ENCODE assay signal across 11 cellular contexts in the genomic region with DNA sequence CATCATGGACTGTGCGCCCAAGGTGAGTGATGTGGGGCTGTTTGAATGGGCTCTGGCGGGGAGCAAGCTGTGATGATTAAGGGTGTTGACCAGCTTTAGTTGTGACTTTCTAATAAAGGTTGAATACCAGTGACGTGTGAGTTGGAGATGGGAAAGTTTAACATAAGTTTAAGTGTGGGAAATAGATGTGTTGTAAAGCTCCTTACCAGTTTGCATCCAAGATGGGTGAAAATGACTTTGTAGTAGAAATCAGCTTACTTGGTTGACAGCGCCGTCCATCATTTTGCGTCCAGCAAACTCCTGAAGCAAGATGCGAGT. TPM values are rescaled to one million over a fixed set of nuclear protein-coding genes. Genes with fewer than 3 reads are reported as not detected.
DNase-seq lines count a peak whose midpoint lies in the region; ATAC-seq and TF ChIP-seq lines count a peak whose summit lies in the region.
"Had no signal": no experiment of that assay in that cellular context is flagged by ENCODE, and none has a peak within 500 bp of the region (broad histone marks: within the 10 kb centered on the region; RNA-seq: fewer than 3 reads in every experiment).

No MANE protein-coding gene starts in this region.

- peaks cover 13 to 28% of the 10 kb centered on the region in 2 donors for H3K36me3 Mint-ChIP-seq in CD4-positive, alpha-beta memory T cell
- H3K36me3 Mint-ChIP-seq in T-helper 17 cell (ENCODE audit: low read depth) = peaks cover 6% of the 10 kb centered on the region

- intact Hi-C loops in CD4-positive, alpha-beta memory T cell (cut with micrococcal nuclease) = loop anchor here (1.0 to 10.0 kb wide), 4 partner anchors 20 to 982 kb away; a partner anchor contains a TSS
- intact Hi-C loops in ovary (cut with DNase I) (no loop called here), prostate gland (cut with DNase I) (no loop called here)

- H3K27me3 ChIP-seq in CD4-positive, alpha-beta memory T cell (ENCODE audit: insufficient read depth, low read length) = no peaks in the 10 kb centered on the region
- H3K27me3 ChIP-seq in effector memory CD4-positive, alpha-beta T cell (replicated peaks; ENCODE audit: control insufficient read depth, insufficient read depth, low read length, poor library complexity, severe bottlenecking) = no peaks in the 10 kb centered on the region
- no peaks in the 10 kb centered on the region for H3K27me3 ChIP-seq in ovary
- no peaks in the 10 kb centered on the region for H3K27me3 ChIP-seq in prostate gland (replicated peaks; ENCODE audit: insufficient read depth)

- TF ChIP-seq POLR2A in ovary (IDR thresholded peaks at IDR 0.05) = no peak
- no peak for TF ChIP-seq POLR2A in prostate gland (IDR thresholded peaks at IDR 0.05)

- no peaks in the 10 kb centered on the region for H3K9me3 ChIP-seq in CD4-positive, alpha-beta memory T cell (ENCODE audit: control insufficient read depth in 1 of 2, low read length in 2 of 2)
- H3K9me3 ChIP-seq in T-helper 17 cell (ENCODE audit: control insufficient read depth, low read length, poor library complexity, severe bottlenecking) = no peaks in the 10 kb centered on the region
- no peaks in the 10 kb centered on the region for H3K9me3 ChIP-seq in effector memory CD4-positive, alpha-beta T cell (ENCODE audit: control insufficient read depth, low read length)
- H3K9me3 ChIP-seq in ovary = no peaks in the 10 kb centered on the region
- H3K9me3 ChIP-seq in prostate gland = no peaks in the 10 kb centered on the region

- peak overlapping the region; percentile 24 to 67 for H3K4me3 ChIP-seq in CD4-positive, alpha-beta memory T cell (ENCODE audit: low read length in 2 of 2)
- H3K4me3 ChIP-seq in effector memory CD4-positive, alpha-beta T cell (ENCODE audit: insufficient read depth, low read depth, low read length, poor library complexity, severe bottlenecking) = peak overlapping the region; percentile 54
- H3K4me3 ChIP-seq in ovary = no peak overlapping the region
- H3K4me3 ChIP-seq in prostate gland = no peak overlapping the region

- H3K27me3 Mint-ChIP-seq in CD4-positive, alpha-beta memory T cell = no peaks in the 10 kb centered on the region
- H3K27me3 Mint-ChIP-seq in T-helper 17 cell = no peaks in the 10 kb centered on the region

- 84 to 86% (median 85%) methylated on average over 7 of the region's 7 CpGs for WGBS in ovary, 3 donors
- WGBS in prostate gland = 89% methylated on average over 7 of the region's 7 CpGs

- peak overlapping the region; percentile 94 to 99 (median 98) for H3K27ac Mint-ChIP-seq in CD4-positive, alpha-beta memory T cell
- H3K27ac Mint-ChIP-seq in T-helper 17 cell = peak overlapping the region; percentile 92

- peak overlapping the region; percentile 80 for H3K27ac ChIP-seq in CD4-positive, alpha-beta memory T cell (ENCODE audit: low read depth, low read length)
- H3K27ac ChIP-seq in effector memory CD4-positive, alpha-beta T cell (ENCODE audit: insufficient read depth, low read length, poor library complexity, severe bottlenecking) = peak overlapping the region; percentile 81
- peak overlapping the region; percentile 44 to 71 for H3K27ac ChIP-seq in ovary
- H3K27ac ChIP-seq in prostate gland = no peak overlapping the region

- H3K36me3 ChIP-seq in CD4-positive, alpha-beta memory T cell (ENCODE audit: insufficient read depth, low read length) = peaks cover 4% of the 10 kb centered on the region
- peaks cover 6% of the 10 kb centered on the region for H3K36me3 ChIP-seq in effector memory CD4-positive, alpha-beta T cell (ENCODE audit: control insufficient read depth, insufficient read depth, low read length)
- H3K36me3 ChIP-seq in ovary (no peaks in the 10 kb centered on the region), prostate gland (no peaks in the 10 kb centered on the region)

- TF ChIP-seq EP300 in ovary (IDR thresholded peaks at IDR 0.05) = no peak

- H3K4me1 ChIP-seq in CD4-positive, alpha-beta memory T cell (ENCODE audit: insufficient read depth, low read length) = peaks cover 64% of the 10 kb centered on the region
- peaks cover 39% of the 10 kb centered on the region for H3K4me1 ChIP-seq in effector memory CD4-positive, alpha-beta T cell (ENCODE audit: control insufficient read depth, insufficient read depth, low read length, poor library complexity, severe bottlenecking)
- H3K4me1 ChIP-seq in ovary (ENCODE audit: insufficient read depth) = peaks cover 20% of the 10 kb centered on the region
- no peaks in the 10 kb centered on the region for H3K4me1 ChIP-seq in prostate gland (replicated peaks)

- TF ChIP-seq CTCF in ovary (IDR thresholded peaks at IDR 0.05) (no peak), prostate gland (IDR thresholded peaks at IDR 0.05) (no peak)

- H3K4me1 Mint-ChIP-seq in CD4-positive, alpha-beta memory T cell = peaks cover 38 to 70% (median 53%) of the 10 kb centered on the region in 4 donors
- H3K4me1 Mint-ChIP-seq in T-helper 17 cell = peaks cover 32% of the 10 kb centered on the region

- no peak for ATAC-seq in T-helper 17 cell

- POLR2A ChIA-PET in CD4-positive, alpha-beta memory T cell (lab: Charles Lee; ENCODE audit: partially characterized antibody) = interaction anchor here (0.8 to 4.9 kb wide), 19 partner anchors 8 to 986 kb away, joined by 3 to 58 read pairs (median 5); a partner anchor contains a TSS

- peak in 1 of 5 donors; percentile 8 for DNase-seq in CD4-positive, alpha-beta memory T cell
- no peak for DNase-seq in T-helper 17 cell
- DNase-seq in effector memory CD4-positive, alpha-beta T cell = no peak
- DNase-seq in ovary = no peak
- no peak for DNase-seq in OCI-M1 (lab: John Stamatoyannopoulos, UW)
- DNase-seq in activated gamma-delta T cell treated with Interleukin-2 at 50 U/mL for 16 hours = no peak
- no peak for DNase-seq in NCI-H2081 treated with DMSO at 0.1 percent for 48 hours (lab: John Stamatoyannopoulos, UW)
- DNase-seq in prostate gland (ENCODE audit: low spot score) = no peak
- DNase-seq: GOT3, NCI-H1417, SHP77 treated with DMSO at 0.1 percent for 48 hours had no signal

- no peaks in the 10 kb centered on the region for H3K9me3 Mint-ChIP-seq in CD4-positive, alpha-beta memory T cell

- H3K4me3 Mint-ChIP-seq in CD4-positive, alpha-beta memory T cell = peak overlapping the region; percentile 90 to 98 (median 94)
- H3K4me3 Mint-ChIP-seq in T-helper 17 cell = peak overlapping the region; percentile 92

- CTCF ChIA-PET in CD4-positive, alpha-beta memory T cell (lab: Charles Lee; ENCODE audit: partially characterized antibody) = interaction anchor here (1.2 to 3.2 kb wide), 7 partner anchors 9 to 37 kb away, joined by 3 to 29 read pairs (median 9); no protein-coding TSS in a partner anchor

RNA-seq across cellular contexts. Expression of a gene that starts 0.4 kb away (rescaled TPM):
- total RNA-seq in CD4-positive, alpha-beta memory T cell = 10 to 100 TPM; 10.8 to 10.9 TPM
- 1 to 10 TPM; 3.3 to 4.9 TPM for polyA plus RNA-seq in CD4-positive, alpha-beta memory T cell
- total RNA-seq in T-helper 17 cell = 10 to 100 TPM in 1 of 2 donors, 1 to 10 TPM in 1; 7.1 to 18.6 TPM
- total RNA-seq in ovary = 1 to 10 TPM; 1.0 to 6.9 (median 2.5) TPM
- polyA plus RNA-seq in ovary = 1 to 10 TPM; 1.2 to 3.1 TPM
- 1 to 10 TPM in 1 of 2 donors, under 1 TPM in 1; 0.59 to 1.2 TPM for total RNA-seq in prostate gland

RNA-seq across cellular contexts. Expression of a gene that starts 20.0 kb away (rescaled TPM):
- 10 to 100 TPM; 50.1 to 55.3 TPM for total RNA-seq in CD4-positive, alpha-beta memory T cell
- 10 to 100 TPM; 40.9 to 48.0 TPM for polyA plus RNA-seq in CD4-positive, alpha-beta memory T cell
- total RNA-seq in T-helper 17 cell (10 to 100 TPM; 21.8 to 23.7 TPM), ovary (10 to 100 TPM; 23.8 to 41.5 (median 31.8) TPM), prostate gland (10 to 100 TPM; 35.1 to 40.2 TPM)
- 10 to 100 TPM; 15.5 to 40.7 TPM for polyA plus RNA-seq in ovary

RNA-seq across cellular contexts. Expression of a gene that starts 20.4 kb away (rescaled TPM):
- total RNA-seq in CD4-positive, alpha-beta memory T cell = 1 to 10 TPM; 1.3 to 1.7 TPM
- polyA plus RNA-seq in CD4-positive, alpha-beta memory T cell = 1 to 10 TPM in 1 of 2 donors, under 1 TPM in 1; 0.81 to 2.8 TPM
- total RNA-seq in T-helper 17 cell (1 to 10 TPM in 1 of 2 donors, under 1 TPM in 1; 0.92 to 1.0 TPM), ovary (1 to 10 TPM; 2.2 to 10.0 (median 3.5) TPM), prostate gland (1 to 10 TPM; 2.6 to 9.9 TPM)
- polyA plus RNA-seq in ovary = 1 to 10 TPM; 2.5 to 3.2 TPM

RNA-seq across cellular contexts. Expression of a gene that starts 53.7 kb away (rescaled TPM):
- 10 to 100 TPM; 28.7 to 32.0 TPM for total RNA-seq in CD4-positive, alpha-beta memory T cell
- 10 to 100 TPM; 38.7 to 38.8 TPM for polyA plus RNA-seq in CD4-positive, alpha-beta memory T cell
- total RNA-seq in T-helper 17 cell (10 to 100 TPM; 15.9 to 16.9 TPM), ovary (100 to 1,000 TPM in 5 of 7 donors, 10 to 100 TPM in 2; 61.5 to 135 (median 120) TPM), prostate gland (100 to 1,000 TPM in 1 of 2 donors, 10 to 100 TPM in 1; 66.5 to 159 TPM)
- polyA plus RNA-seq in ovary = 100 to 1,000 TPM in 1 of 2 donors, 10 to 100 TPM in 1; 94.4 to 148 TPM

RNA-seq across cellular contexts. Expression of a gene that starts 56.0 kb away (rescaled TPM):
- total RNA-seq in CD4-positive, alpha-beta memory T cell = 10 to 100 TPM; 66.0 to 67.0 TPM
- polyA plus RNA-seq in CD4-positive, alpha-beta memory T cell = 100 to 1,000 TPM; 123 to 129 TPM
- total RNA-seq in T-helper 17 cell = 10 to 100 TPM; 62.3 to 62.6 TPM
- 10 to 100 TPM; 32.3 to 91.0 (median 85.2) TPM for total RNA-seq in ovary
- 100 to 1,000 TPM in 1 of 2 donors, 10 to 100 TPM in 1; 90.7 to 128 TPM for polyA plus RNA-seq in ovary
- 10 to 100 TPM; 71.3 to 81.7 TPM for total RNA-seq in prostate gland

Comparison
In these comparisons a context has a peak if more than half of its experiments do, and no peak if none do; other contexts are left out.
1. H3K27ac ChIP-seq: peak in CD4-positive, alpha-beta memory T cell (single experiment), effector memory CD4-positive, alpha-beta T cell (single experiment) and ovary (2 of 2); none in prostate gland (0 of 2).
2. H3K4me3 ChIP-seq: peak in CD4-positive, alpha-beta memory T cell (2 of 2) and effector memory CD4-positive, alpha-beta T cell (single experiment); none in ovary (single experiment) and prostate gland (0 of 2).